In genomic region chr20:15627089-15627488, GRCh38 we compare ENCODE assay signal across 28 cellular contexts.
"Had no signal": no experiment of that assay in that cellular context is flagged by ENCODE, and none has a peak within 500 bp of the region (broad histone marks: within the 10 kb centered on the region; RNA-seq: fewer than 3 reads in every experiment).

No MANE protein-coding gene starts in this region.

- H3K36me3 ChIP-seq: left ventricle myocardium inferior, pancreas, prostate gland, sigmoid colon, spleen, suprapubic skin, thoracic aorta, tibial artery, upper lobe of right lung had no signal

- H3K27ac ChIP-seq: left ventricle myocardium inferior, pancreas, prostate gland, sigmoid colon, spleen, suprapubic skin, thoracic aorta, tibial artery, upper lobe of right lung had no signal

- H3K4me1 ChIP-seq: left ventricle myocardium inferior, pancreas, prostate gland, sigmoid colon, spleen, suprapubic skin, tibial artery, upper lobe of right lung had no signal

- H3K36me3 Mint-ChIP-seq: mesothelial cell of epicardium; natural killer cell treated with Interleukin-12 subunit alpha and Interleukin-12 subunit beta and Interleukin-15 and Interleukin-18, amount 100 ng/mL, for 72 hours; stimulated activated effector memory CD8-positive, alpha-beta T cell treated with anti-CD3 and anti-CD28 coated beads, Interleukin-12 subunit alpha, Interleukin-12 subunit beta, amount 100 ng/mL, for 72 hours had no signal

- FAIRE-seq: pancreas, small intestine, urothelium cell line had no signal

- H3K4me3 ChIP-seq: left ventricle myocardium inferior, lung, pancreas, prostate gland, sigmoid colon, spleen, suprapubic skin, thoracic aorta, tibial artery, upper lobe of right lung had no signal

- H3K4me3 Mint-ChIP-seq: mesothelial cell of epicardium; naive B cell; natural killer cell treated with Interleukin-12 subunit alpha and Interleukin-12 subunit beta and Interleukin-15 and Interleukin-18, amount 100 ng/mL, for 72 hours; neural crest cell; stimulated activated effector memory CD8-positive, alpha-beta T cell treated with anti-CD3 and anti-CD28 coated beads, Interleukin-12 subunit alpha, Interleukin-12 subunit beta, amount 100 ng/mL, for 72 hours; stimulated activated naive CD8-positive, alpha-beta T cell treated with anti-CD3 and anti-CD28 coated beads, Interleukin-15, Interleukin-2, amounts not matched to agents 100 ng/mL and 50 ng/mL, for 24 hours had no signal

- H3K4me1 Mint-ChIP-seq: naive B cell; neural crest cell; stimulated activated effector memory CD8-positive, alpha-beta T cell treated with anti-CD3 and anti-CD28 coated beads, Interleukin-12 subunit alpha, Interleukin-12 subunit beta, amount 100 ng/mL, for 72 hours had no signal

- H3K27me3 Mint-ChIP-seq: natural killer cell treated with Interleukin-12 subunit alpha and Interleukin-12 subunit beta and Interleukin-15 and Interleukin-18, amount 100 ng/mL, for 72 hours had no signal

- H3K27me3 ChIP-seq: pancreas, sigmoid colon, suprapubic skin, tibial artery, upper lobe of right lung had no signal

- ATAC-seq: natural killer cell treated with Interleukin-12 subunit alpha and Interleukin-12 subunit beta and Interleukin-15 and Interleukin-18, amount 100 ng/mL, for 72 hours; pancreas; right cardiac atrium; stimulated activated effector memory CD8-positive, alpha-beta T cell treated with anti-CD3 and anti-CD28 coated beads, Interleukin-12 subunit alpha, Interleukin-12 subunit beta, amount 100 ng/mL, for 72 hours; upper lobe of right lung had no signal

- H3K9me3 ChIP-seq: left ventricle myocardium inferior, pancreas, prostate gland, sigmoid colon, spleen, suprapubic skin, thoracic aorta, tibial artery, upper lobe of right lung had no signal

- H3K27ac Mint-ChIP-seq: mesothelial cell of epicardium; naive B cell; natural killer cell treated with Interleukin-12 subunit alpha and Interleukin-12 subunit beta and Interleukin-15 and Interleukin-18, amount 100 ng/mL, for 72 hours; stimulated activated effector memory CD8-positive, alpha-beta T cell treated with anti-CD3 and anti-CD28 coated beads, Interleukin-12 subunit alpha, Interleukin-12 subunit beta, amount 100 ng/mL, for 72 hours; stimulated activated naive CD8-positive, alpha-beta T cell treated with anti-CD3 and anti-CD28 coated beads, Interleukin-15, Interleukin-2, amounts not matched to agents 100 ng/mL and 50 ng/mL, for 24 hours had no signal

- DNase-seq: hippocampal formation; islet precursor cell; left ventricle myocardium inferior; mesendoderm; naive B cell; nucleus accumbens; pancreas; posterior cingulate gyrus; retina; right cardiac atrium; sigmoid colon; small intestine; spleen; stimulated activated CD4-positive, alpha-beta T cell treated with anti-CD3 and anti-CD28 coated beads, Interleukin-4, amount 100 ng/mL, for 24 hours; stimulated activated naive CD4-positive, alpha-beta T cell; tibial artery; trophoblast cell; upper lobe of right lung had no signal
